Comparison of ENCODE assay signal across 8 cellular contexts in genomic region chr6:30556006-30556713, GRCh38. TPM values are rescaled to one million over a fixed set of nuclear protein-coding genes. Genes with fewer than 3 reads are reported as not detected.
DNase-seq lines count a peak whose midpoint lies in the region; ATAC-seq and TF ChIP-seq lines count a peak whose summit lies in the region.

A gene with protein sequence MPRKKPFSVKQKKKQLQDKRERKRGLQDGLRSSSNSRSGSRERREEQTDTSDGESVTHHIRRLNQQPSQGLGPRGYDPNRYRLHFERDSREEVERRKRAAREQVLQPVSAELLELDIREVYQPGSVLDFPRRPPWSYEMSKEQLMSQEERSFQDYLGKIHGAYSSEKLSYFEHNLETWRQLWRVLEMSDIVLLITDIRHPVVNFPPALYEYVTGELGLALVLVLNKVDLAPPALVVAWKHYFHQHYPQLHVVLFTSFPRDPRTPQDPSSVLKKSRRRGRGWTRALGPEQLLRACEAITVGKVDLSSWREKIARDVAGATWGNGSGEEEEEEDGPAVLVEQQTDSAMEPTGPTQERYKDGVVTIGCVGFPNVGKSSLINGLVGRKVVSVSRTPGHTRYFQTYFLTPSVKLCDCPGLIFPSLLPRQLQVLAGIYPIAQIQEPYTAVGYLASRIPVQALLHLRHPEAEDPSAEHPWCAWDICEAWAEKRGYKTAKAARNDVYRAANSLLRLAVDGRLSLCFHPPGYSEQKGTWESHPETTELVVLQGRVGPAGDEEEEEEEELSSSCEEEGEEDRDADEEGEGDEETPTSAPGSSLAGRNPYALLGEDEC (minus strand): TSS chr6:30556489. CDS start chr6:30556203, 286 bp downstream.

- H3K9me3 Mint-ChIP-seq in activated CD4-positive, alpha-beta T cell treated with anti-CD3 and anti-CD28 coated beads, Interleukin-2, amount 10 ng/mL, durations not matched to agents 7 days and 5 days: no peaks in the 10 kb centered on the region

- no peaks in the 10 kb centered on the region for H3K27me3 Mint-ChIP-seq in activated CD4-positive, alpha-beta T cell treated with anti-CD3 and anti-CD28 coated beads, Interleukin-2, amount 10 ng/mL, durations not matched to agents 7 days and 5 days

- ATAC-seq in HG03457 (IDR thresholded peaks at IDR 0.05; ENCODE audit: unreplicated experiment) (peak; percentile 58), left lobe of liver (peak; percentile 92)

- H3K27me3 ChIP-seq in BE2C: no peaks in the 10 kb centered on the region

- DNase-seq in BE2C (peak; percentile 91), GM19240 (ENCODE audit: insufficient read length, low spot score) (peak; percentile 60), NCI-H69 (lab: John Stamatoyannopoulos, UW) (peak; percentile 98), coronary artery (ENCODE audit: low spot score) (peak; percentile 94), left lobe of liver (ENCODE audit: low spot score) (peak; percentile 98)
- peak; percentile 99 for DNase-seq in activated CD4-positive, alpha-beta T cell treated with anti-CD3 and anti-CD28 coated beads, Interleukin-2, amount 10 ng/mL, durations not matched to agents 7 days and 5 days
- peak; percentile 98 to 99 for DNase-seq in stimulated activated CD4-positive, alpha-beta T cell treated with anti-CD3 and anti-CD28 coated beads, Interleukin-2, amount 100 ng/mL, for 48 hours

- H3K4me1 Mint-ChIP-seq in activated CD4-positive, alpha-beta T cell treated with anti-CD3 and anti-CD28 coated beads, Interleukin-2, amount 10 ng/mL, durations not matched to agents 7 days and 5 days: peaks cover 39% of the 10 kb centered on the region

- H3K4me3 ChIP-seq in BE2C (ENCODE audit: low read depth, low read length) (peak within 1 kb of the TSS; percentile 77), coronary artery (peak within 1 kb of the TSS; percentile 96)

- peaks cover 44% of the 10 kb centered on the region for H3K36me3 Mint-ChIP-seq in activated CD4-positive, alpha-beta T cell treated with anti-CD3 and anti-CD28 coated beads, Interleukin-2, amount 10 ng/mL, durations not matched to agents 7 days and 5 days (ENCODE audit: low read depth)

- no peak for TF ChIP-seq CTCF in BE2C (IDR thresholded peaks at IDR 0.05; ENCODE audit: low read depth, low read length)
- no peak for TF ChIP-seq CTCF in coronary artery (IDR thresholded peaks at IDR 0.05)

- no peaks in the 10 kb centered on the region for H3K9me3 ChIP-seq in BE2C

- H3K4me1 ChIP-seq in BE2C: no peaks in the 10 kb centered on the region

- CTCF ChIA-PET in activated CD4-positive, alpha-beta T cell treated with anti-CD3 and anti-CD28 coated beads, Interleukin-2, amount 10 ng/mL, durations not matched to agents 7 days and 5 days (lab: Charles Lee): interaction anchor here (0.6 to 7.0 kb wide), 7 partner anchors 11 to 531 kb away, joined by 3 to 44 read pairs (median 5); no protein-coding TSS in a partner anchor

- POLR2A ChIA-PET in activated CD4-positive, alpha-beta T cell treated with anti-CD3 and anti-CD28 coated beads, Interleukin-2, amount 10 ng/mL, durations not matched to agents 7 days and 5 days (lab: Charles Lee): interaction anchor here (0.7 to 1.7 kb wide), 2 partner anchors 14 to 90 kb away, joined by 3 to 8 read pairs; partner anchors contain the start of gene ABCF1

- peak within 1 kb of the TSS; percentile 96 to 97 for H3K27ac ChIP-seq in coronary artery

- H3K36me3 ChIP-seq in BE2C: peaks cover 31% of the 10 kb centered on the region

- H3K4me3 Mint-ChIP-seq in activated CD4-positive, alpha-beta T cell treated with anti-CD3 and anti-CD28 coated beads, Interleukin-2, amount 10 ng/mL, durations not matched to agents 7 days and 5 days: peak within 1 kb of the TSS; percentile 96

- peak within 1 kb of the TSS; percentile 99 for H3K27ac Mint-ChIP-seq in activated CD4-positive, alpha-beta T cell treated with anti-CD3 and anti-CD28 coated beads, Interleukin-2, amount 10 ng/mL, durations not matched to agents 7 days and 5 days

RNA-seq across cellular contexts. Expression of the gene that starts here (rescaled TPM):
- 92.0 TPM for polyA plus RNA-seq in BE2C (2012; ENCODE audit: insufficient read depth, insufficient read length, low read depth)
- total RNA-seq in activated CD4-positive, alpha-beta T cell treated with anti-CD3 and anti-CD28 coated beads, Interleukin-2, amount 10 ng/mL, durations not matched to agents 7 days and 5 days: 10 to 100 TPM; 51.5 to 59.9 TPM
- 24.0 TPM for total RNA-seq in left lobe of liver

Comparison
In these comparisons a context has a peak if more than half of its experiments do, and no peak if none do; other contexts are left out.
1. Peak in every context shown above with its lines: DNase-seq, ATAC-seq, H3K4me3 ChIP-seq and H3K27ac ChIP-seq.